In the genomic region with DNA sequence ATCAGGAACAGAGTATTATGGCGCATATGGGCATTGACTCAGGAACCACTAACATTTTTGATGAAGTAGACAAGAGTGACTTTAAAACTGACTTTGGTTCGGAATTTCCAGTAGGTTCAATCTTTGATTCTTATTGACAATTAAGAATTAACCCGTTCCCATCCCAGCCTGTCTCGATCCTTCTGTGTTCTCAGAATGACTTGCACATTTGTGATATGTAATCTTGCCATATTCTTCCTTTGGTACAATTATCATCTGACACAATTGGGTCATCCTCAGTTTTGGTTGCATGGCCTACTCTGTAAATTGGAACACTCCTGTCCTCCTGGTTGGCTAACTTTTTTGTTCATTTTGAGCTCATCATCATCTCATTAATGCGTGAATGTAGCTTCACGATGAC, we compare ENCODE assay signal across 28 cellular contexts. TPM values are rescaled to one million over a fixed set of nuclear protein-coding genes. Genes with fewer than 3 reads are reported as not detected.
"Had no signal": no experiment of that assay in that cellular context is flagged by ENCODE, and none has a peak within 500 bp of the region (broad histone marks: within the 10 kb centered on the region; RNA-seq: fewer than 3 reads in every experiment).

No MANE protein-coding gene starts in this region.

- FAIRE-seq: bronchial epithelial cell, endometrium, islet of Langerhans had no signal

- H3K9me3 Mint-ChIP-seq: central memory CD8-positive, alpha-beta T cell; naive thymus-derived CD8-positive, alpha-beta T cell; type B pancreatic cell had no signal

- H3K4me3 Mint-ChIP-seq: activated naive CD4-positive, alpha-beta T cell treated with anti-CD3 and anti-CD28 coated beads, Interleukin-2, amount 50 U/mL, for 24 hours; central memory CD8-positive, alpha-beta T cell; naive thymus-derived CD8-positive, alpha-beta T cell; T-helper 17 cell; type B pancreatic cell had no signal

- H3K27ac ChIP-seq: colonic mucosa, epithelial cell of prostate, gastrocnemius medialis, left lung, lower lobe of right lung, right atrium auricular region, spleen, uterus, WERI-Rb-1 had no signal

- H3K36me3 ChIP-seq: colonic mucosa, gastrocnemius medialis, left lung, lower lobe of right lung, right atrium auricular region, uterus, WERI-Rb-1 had no signal

- ATAC-seq: activated CD4-positive, CD25-positive, alpha-beta regulatory T cell treated with anti-CD3 and anti-CD28 coated beads, Interleukin-2, amount 50 U/mL, for 24 hours; gastrocnemius medialis; left lung; lower lobe of right lung; naive thymus-derived CD8-positive, alpha-beta T cell; SK-N-SH treated with all-trans-retinoic acid at 6 μM for 48 hours; stimulated activated naive CD8-positive, alpha-beta T cell treated with anti-CD3 and anti-CD28 coated beads, Interleukin-15, Interleukin-2, amounts not matched to agents 100 U/mL and 50 U/mL, for 24 hours; T-helper 17 cell had no signal

- H3K9me3 ChIP-seq: colonic mucosa, gastrocnemius medialis, left lung, lower lobe of right lung, right atrium auricular region, spleen, uterus had no signal

- H3K4me3 ChIP-seq: colonic mucosa, gastrocnemius medialis, left lung, lower lobe of right lung, right atrium auricular region, spleen, uterus had no signal

- H3K27me3 Mint-ChIP-seq: activated naive CD4-positive, alpha-beta T cell treated with anti-CD3 and anti-CD28 coated beads, Interleukin-2, amount 50 U/mL, for 24 hours; central memory CD8-positive, alpha-beta T cell; naive thymus-derived CD8-positive, alpha-beta T cell; T-helper 17 cell; type B pancreatic cell had no signal

- DNase-seq: anterior cingulate cortex; colonic mucosa; effector CD8-positive, alpha-beta T cell; gastrocnemius medialis; glutamatergic neuron; left lung; lower lobe of right lung; mesenchymal stem cell; naive thymus-derived CD8-positive, alpha-beta T cell; spleen; stimulated activated naive CD8-positive, alpha-beta T cell treated with anti-CD3 and anti-CD28 coated beads, Interleukin-15, Interleukin-2, amounts not matched to agents 100 U/mL and 50 U/mL, for 24 hours; substantia nigra; T-helper 17 cell; T1000; uterus; WERI-Rb-1 had no signal

- H3K4me1 Mint-ChIP-seq: central memory CD8-positive, alpha-beta T cell had no signal

- H3K27ac Mint-ChIP-seq: activated naive CD4-positive, alpha-beta T cell treated with anti-CD3 and anti-CD28 coated beads, Interleukin-2, amount 50 U/mL, for 24 hours; T-helper 17 cell; type B pancreatic cell had no signal

- H3K4me1 ChIP-seq: colonic mucosa, gastrocnemius medialis, left lung, lower lobe of right lung, right atrium auricular region, spleen, uterus had no signal

- H3K27me3 ChIP-seq: colonic mucosa, gastrocnemius medialis, left lung, right atrium auricular region, spleen, uterus had no signal

- H3K36me3 Mint-ChIP-seq: type B pancreatic cell had no signal

RNA-seq across cellular contexts. Expression of a gene that starts 10.5 kb away (rescaled TPM):
- total RNA-seq: bronchial epithelial cell, dermis microvascular lymphatic vessel endothelial cell, pulmonary artery endothelial cell had no signal
